In genomic region chr2:221068123-221068522, GRCh38 we compare ENCODE assay signal across 24 cellular contexts.
"Had no signal": no experiment of that assay in that cellular context is flagged by ENCODE, and none has a peak within 500 bp of the region (broad histone marks: within the 10 kb centered on the region; RNA-seq: fewer than 3 reads in every experiment).

No MANE protein-coding gene starts in this region.

- H2AFZ ChIP-seq: hepatocyte had no signal

- H3K79me2 ChIP-seq: hepatocyte had no signal

- H3K9me3 ChIP-seq: ascending aorta, mucosa of descending colon, sigmoid colon, thyroid gland, upper lobe of right lung had no signal

- H3K4me3 ChIP-seq: ascending aorta, gastroesophageal sphincter, hepatocyte, mucosa of descending colon, sigmoid colon, stomach, thyroid gland, upper lobe of right lung had no signal

- DNase-seq: activated CD4-positive, alpha-beta T cell treated with anti-CD3 and anti-CD28 coated beads for 4 hours; activated CD4-positive, alpha-beta T cell treated with anti-CD3 and anti-CD28 coated beads, Interleukin-2, amount 50 U/mL, for 4 hours; activated CD8-positive, alpha-beta memory T cell treated with anti-CD3 and anti-CD28 coated beads for 24 hours; activated effector memory CD4-positive, alpha-beta T cell treated with Interleukin-2 at 50 U/mL for 16 hours; activated naive CD4-positive, alpha-beta T cell treated with Interleukin-2 at 50 U/mL for 16 hours; brain microvascular endothelial cell; endodermal cell; islet precursor cell; left ventricle myocardium superior; mucosa of descending colon; sigmoid colon; small intestine; stimulated activated CD4-positive, alpha-beta T cell treated with anti-CD3 and anti-CD28 coated beads, Interleukin-1b, Interleukin-23, amount 100 ng/mL, for 48 hours; stimulated activated CD4-positive, alpha-beta T cell treated with anti-CD3 and anti-CD28 coated beads, Interleukin-4, amount 100 ng/mL, for 4 hours; stimulated activated CD8-positive, alpha-beta memory T cell treated with anti-CD3 and anti-CD28 coated beads, Interleukin-4, amount 100 ng/mL, for 48 hours; stomach; T-helper 1 cell; thyroid gland; upper lobe of right lung had no signal

- H3K36me3 ChIP-seq: ascending aorta, brain microvascular endothelial cell, gastroesophageal sphincter, sigmoid colon, stomach, thyroid gland, upper lobe of right lung had no signal

- H3K27ac ChIP-seq: ascending aorta, brain microvascular endothelial cell, gastroesophageal sphincter, hepatocyte, sigmoid colon, stomach, thyroid gland, upper lobe of right lung had no signal

- H3K27me3 ChIP-seq: ascending aorta, brain microvascular endothelial cell, gastroesophageal sphincter, hepatocyte, sigmoid colon, stomach, thyroid gland, upper lobe of right lung had no signal

- H3K4me1 ChIP-seq: ascending aorta, gastroesophageal sphincter, sigmoid colon, stomach, upper lobe of right lung had no signal

- ATAC-seq: gastroesophageal sphincter; left ventricle myocardium superior; mucosa of descending colon; natural killer cell treated with Interleukin-12 subunit alpha and Interleukin-12 subunit beta and Interleukin-15 and Interleukin-18, amount 100 ng/mL, for 72 hours; stimulated activated memory B cell treated with anti-CD40 and anti-IgM and Interleukin-4, amounts not matched to agents 10 μg/mL and 1 μg/mL and 100 μg/mL, for 72 hours; upper lobe of right lung had no signal

- H3K4me2 ChIP-seq: hepatocyte had no signal
